9 cellular contexts compared by ENCODE assay signal in the genomic region with DNA sequence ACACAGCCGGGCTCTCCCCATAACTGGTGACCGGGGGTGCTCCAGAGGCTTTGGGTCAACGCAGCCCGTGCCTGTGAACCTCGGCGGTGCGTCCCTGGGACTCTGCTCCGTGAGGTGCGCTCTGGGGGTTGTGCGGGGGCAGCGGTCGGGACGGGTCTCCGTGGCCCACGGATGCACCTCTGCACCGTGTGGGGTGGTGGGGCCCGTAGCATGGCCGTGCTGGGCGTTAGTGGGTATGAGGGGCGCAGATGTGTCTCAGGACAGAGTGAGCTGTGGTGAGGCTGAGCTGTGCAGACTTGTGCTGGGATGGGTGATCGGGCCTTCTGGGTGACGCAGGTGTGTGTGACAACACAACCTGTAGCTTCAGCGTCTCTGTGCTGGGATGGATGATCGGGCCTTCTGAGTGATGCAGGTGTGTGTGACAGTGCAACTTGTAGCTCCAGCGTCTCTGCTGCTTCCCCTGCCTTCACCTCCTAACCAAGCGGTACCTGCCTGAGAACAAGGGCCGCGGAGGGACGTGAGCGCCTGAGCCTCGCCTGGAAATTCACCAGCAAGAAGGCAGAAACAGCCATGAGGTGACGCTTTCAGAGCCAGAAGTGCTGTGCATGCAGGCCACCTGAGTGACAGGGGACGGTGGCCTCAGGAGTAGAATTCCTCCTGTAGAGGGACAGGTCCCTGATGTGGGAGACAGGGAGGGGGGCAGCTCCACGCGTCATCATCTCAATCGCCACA. TPM values are rescaled to one million over a fixed set of nuclear protein-coding genes. Genes with fewer than 3 reads are reported as not detected.
DNase-seq lines count a peak whose midpoint lies in the region; ATAC-seq and TF ChIP-seq lines count a peak whose summit lies in the region.
"Had no signal": no experiment of that assay in that cellular context is flagged by ENCODE, and none has a peak within 500 bp of the region (broad histone marks: within the 10 kb centered on the region; RNA-seq: fewer than 3 reads in every experiment).

No MANE protein-coding gene starts in this region.

- WGBS in testis, 2 donors, result 33 to 36% methylated on average over 15 to 36 of the region's 36 CpGs

- no peak for TF ChIP-seq POLR2A in testis (IDR thresholded peaks at IDR 0.05)

- no peaks in the 10 kb centered on the region for H3K9me3 ChIP-seq in testis

- no peaks in the 10 kb centered on the region for H3K4me1 ChIP-seq in testis

- no peaks in the 10 kb centered on the region for H3K36me3 ChIP-seq in testis (ENCODE audit: low read depth, missing control alignments)

- ATAC-seq in HG03432 (IDR thresholded peaks at IDR 0.05; ENCODE audit: unreplicated experiment), result peak; percentile 18
- ATAC-seq: K562 had no signal

- DNase-seq in GM12865 (ENCODE audit: low read depth) (no peak), astrocyte of the spinal cord (ENCODE audit: low read depth, low spot score) (no peak), left kidney (ENCODE audit: low read depth, low spot score) (peak; percentile 13), testis (no peak), kidney tubule cell (ENCODE audit: low spot score) (no peak), NCI-H226 (no peak), NCI-H146 (lab: John Stamatoyannopoulos, UW) (no peak)

- H3K4me3 ChIP-seq in GM12865 (ENCODE audit: low read depth, low read length), result peak overlapping the region; percentile 67
- H3K4me3 ChIP-seq in astrocyte of the spinal cord (ENCODE audit: low read depth, low read length), result peak overlapping the region; percentile 71
- H3K4me3 ChIP-seq in testis, result peak overlapping the region; percentile 75 to 90
- H3K4me3 ChIP-seq: K562 had no signal

- in situ Hi-C loops in astrocyte of the spinal cord (cut with HindIII; ENCODE audit: low sequenced_read_pairs), result no loop called here

- H3K27ac ChIP-seq in testis, result peak overlapping the region; percentile 82 to 83

- TF ChIP-seq CTCF in GM12865 (IDR thresholded peaks at IDR 0.05; ENCODE audit: insufficient read depth, low read depth, low read length, missing control alignments), result no peak
- no peak for TF ChIP-seq CTCF in astrocyte of the spinal cord (IDR thresholded peaks at IDR 0.05; ENCODE audit: low read depth, low read length)
- TF ChIP-seq CTCF in testis (IDR thresholded peaks at IDR 0.05), result no peak

- intact Hi-C loops in testis (cut with DNase I; ENCODE audit: low total_unique reads), result no loop called here

- H3K27me3 ChIP-seq in testis, result no peaks in the 10 kb centered on the region

RNA-seq across cellular contexts. Expression of a gene that starts 0.6 kb away (rescaled TPM):
- total RNA-seq in testis, result 10 to 100 TPM; 31.4 to 36.5 TPM
- 26.5 TPM for polyA plus RNA-seq in testis (ENCODE audit: insufficient read depth, low read depth, low replicate concordance)
